Comparison of ENCODE assay signal across 1 cellular context in genomic region chr12:27875677-27876076, GRCh38.
TF ChIP-seq lines count a peak whose summit lies in the region.

No MANE protein-coding gene starts in this region.

TF ChIP-seq in K562, 482 proteins besides CTCF, POLR2A, EP300 and RAD21 (continued from another document):
- no peak for TF ChIP-seq JUN (IDR thresholded peaks at IDR 0.05; ENCODE audit: borderline replicate concordance, low read depth, low read length)
- no peak for TF ChIP-seq JUN (CRISPR knock-in tag; IDR thresholded peaks at IDR 0.05; ENCODE audit: borderline replicate concordance)
